Comparison of ENCODE assay signal across 31 cellular contexts in the genomic region with DNA sequence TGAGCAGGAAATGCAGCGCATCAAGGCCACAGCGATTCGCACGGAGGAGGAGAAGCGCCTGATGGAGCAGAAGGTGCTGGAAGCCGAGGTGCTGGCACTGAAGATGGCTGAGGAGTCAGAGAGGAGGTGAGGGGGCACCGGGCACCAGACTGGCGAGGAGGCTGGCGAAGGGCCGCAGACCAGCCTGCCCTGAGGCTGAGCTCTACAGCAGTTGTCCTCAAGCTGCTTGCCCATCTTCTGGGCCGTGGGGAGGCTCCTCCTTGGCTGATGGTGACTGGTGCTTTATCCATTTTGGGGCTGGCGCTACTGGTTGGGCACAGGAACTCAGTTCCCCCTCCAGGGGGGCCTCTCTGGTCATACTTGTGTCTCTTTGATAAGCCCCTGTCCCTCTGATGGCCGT. TPM values are rescaled to one million over a fixed set of nuclear protein-coding genes. Genes with fewer than 3 reads are reported as not detected.
"Had no signal": no experiment of that assay in that cellular context is flagged by ENCODE, and none has a peak within 500 bp of the region (broad histone marks: within the 10 kb centered on the region; RNA-seq: fewer than 3 reads in every experiment).

No MANE protein-coding gene starts in this region.

- H3K4me2 ChIP-seq: hepatocyte had no signal

- H3K27ac ChIP-seq: heart right ventricle, hepatocyte, left ventricle myocardium inferior, pancreas, prostate gland, right lobe of liver, skin epidermis, spleen, suprapubic skin, thoracic aorta, tibial artery, upper lobe of right lung had no signal

- H3K4me3 ChIP-seq: heart right ventricle, hepatocyte, left ventricle myocardium inferior, lung, mucosa of descending colon, pancreas, prostate gland, right lobe of liver, skin epidermis, spleen, suprapubic skin, thoracic aorta, tibial artery, upper lobe of right lung had no signal

- H3K27me3 Mint-ChIP-seq: naive thymus-derived CD8-positive, alpha-beta T cell; stimulated activated naive CD8-positive, alpha-beta T cell treated with anti-CD3 and anti-CD28 coated beads, Interleukin-15, Interleukin-2, amounts not matched to agents 100 ng/mL and 50 ng/mL, for 24 hours had no signal

- H3K4me1 ChIP-seq: heart right ventricle, left ventricle myocardium inferior, pancreas, prostate gland, right lobe of liver, spleen, suprapubic skin, tibial artery, upper lobe of right lung had no signal

- H3K9me3 ChIP-seq: heart right ventricle, left ventricle myocardium inferior, mucosa of descending colon, pancreas, prostate gland, right lobe of liver, spleen, suprapubic skin, thoracic aorta, tibial artery, upper lobe of right lung had no signal

- H3K79me2 ChIP-seq: hepatocyte had no signal

- H3K27ac Mint-ChIP-seq: naive thymus-derived CD8-positive, alpha-beta T cell; nephron; stimulated activated effector memory CD8-positive, alpha-beta T cell treated with anti-CD3 and anti-CD28 coated beads, Interleukin-12 subunit alpha, Interleukin-12 subunit beta, amount 100 ng/mL, for 72 hours; stimulated activated naive CD8-positive, alpha-beta T cell treated with anti-CD3 and anti-CD28 coated beads, Interleukin-15, Interleukin-2, amounts not matched to agents 100 ng/mL and 50 ng/mL, for 24 hours had no signal

- DNase-seq: heart right ventricle; islet precursor cell; left ventricle myocardium inferior; mesendoderm; midbrain; mucosa of descending colon; naive thymus-derived CD8-positive, alpha-beta T cell; nucleus accumbens; pancreas; retina; right lobe of liver; spleen; stimulated activated CD4-positive, alpha-beta T cell treated with anti-CD3 and anti-CD28 coated beads, Interleukin-4, amount 100 ng/mL, for 24 hours; stimulated activated naive CD4-positive, alpha-beta T cell; tibial artery; trophoblast cell; upper lobe of right lung had no signal

- H3K4me1 Mint-ChIP-seq: nephron; stimulated activated effector memory CD8-positive, alpha-beta T cell treated with anti-CD3 and anti-CD28 coated beads, Interleukin-12 subunit alpha, Interleukin-12 subunit beta, amount 100 ng/mL, for 72 hours had no signal

- H3K4me3 Mint-ChIP-seq: naive thymus-derived CD8-positive, alpha-beta T cell; nephron; neural crest cell; stimulated activated effector memory CD8-positive, alpha-beta T cell treated with anti-CD3 and anti-CD28 coated beads, Interleukin-12 subunit alpha, Interleukin-12 subunit beta, amount 100 ng/mL, for 72 hours; stimulated activated naive CD8-positive, alpha-beta T cell treated with anti-CD3 and anti-CD28 coated beads, Interleukin-15, Interleukin-2, amounts not matched to agents 100 ng/mL and 50 ng/mL, for 24 hours had no signal

- H3K27me3 ChIP-seq: heart right ventricle, hepatocyte, pancreas, right lobe of liver, spleen, suprapubic skin, tibial artery, upper lobe of right lung had no signal

- H3K9me3 Mint-ChIP-seq: naive thymus-derived CD8-positive, alpha-beta T cell; nephron; neural crest cell; stimulated activated effector memory CD8-positive, alpha-beta T cell treated with anti-CD3 and anti-CD28 coated beads, Interleukin-12 subunit alpha, Interleukin-12 subunit beta, amount 100 ng/mL, for 72 hours; stimulated activated naive CD8-positive, alpha-beta T cell treated with anti-CD3 and anti-CD28 coated beads, Interleukin-15, Interleukin-2, amounts not matched to agents 100 ng/mL and 50 ng/mL, for 24 hours had no signal

- H2AFZ ChIP-seq: hepatocyte had no signal

RNA-seq across cellular contexts. Expression of a gene that starts 46.4 kb away (rescaled TPM):
- total RNA-seq: heart right ventricle, hepatocyte, kidney epithelial cell, left ventricle myocardium inferior, lower leg skin, neural crest cell, osteoblast, right lobe of liver, subcutaneous adipose tissue, upper lobe of right lung had no signal
